Comparison of ENCODE assay signal across 25 cellular contexts in genomic region chr2:118803012-118803411, GRCh38. TPM values are rescaled to one million over a fixed set of nuclear protein-coding genes. Genes with fewer than 3 reads are reported as not detected.
"Had no signal": no experiment of that assay in that cellular context is flagged by ENCODE, and none has a peak within 500 bp of the region (broad histone marks: within the 10 kb centered on the region; RNA-seq: fewer than 3 reads in every experiment).

No MANE protein-coding gene starts in this region.

- H3K27me3 ChIP-seq: body of pancreas, MG63 had no signal

- DNase-seq: activated CD4-positive, alpha-beta T cell treated with anti-CD3 and anti-CD28 coated beads for 48 hours; activated CD4-positive, alpha-beta T cell treated with anti-CD3 and anti-CD28 coated beads, Interleukin-2, amount 50 U/mL, for 4 hours; activated CD4-positive, CD25-positive, alpha-beta regulatory T cell treated with anti-CD3 and anti-CD28 coated beads, Interleukin-2, amount 50 U/mL, for 72 hours; activated CD8-positive, alpha-beta memory T cell treated with anti-CD3 and anti-CD28 coated beads, Interleukin-2, amount 50 U/mL, for 48 hours; activated CD8-positive, alpha-beta T cell treated with anti-CD3 and anti-CD28 coated beads, Interleukin-2, amount 10 ng/mL, durations not matched to agents 7 days and 5 days; activated effector memory CD4-positive, alpha-beta T cell treated with Interleukin-2 at 50 U/mL for 16 hours; activated naive CD4-positive, alpha-beta T cell; activated T-cell treated with anti-CD3 and anti-CD28 coated beads, Interleukin-2, amount 50 U/mL, for 1 hour; aorta; body of pancreas; cortex of kidney; MG63; NCI-H1092; NCI-H1417; NCI-H1930; NCI-H2171; NCI-H226; NCI-H526; NK-92 treated with Interleukin-12 subunit alpha and Interleukin-12 subunit beta, amount 100 ng/mL, for 24 hours; PC-9; SHP77 treated with DMSO at 0.1 percent for 48 hours; T-helper 2 cell had no signal

- H3K4me2 ChIP-seq: PC-9 had no signal

- H3K27ac ChIP-seq: body of pancreas, PC-9 had no signal

- H3K4me1 ChIP-seq: body of pancreas had no signal

- H3K4me3 ChIP-seq: body of pancreas, MG63, PC-9 had no signal

- H3K36me3 ChIP-seq: MG63 had no signal

- H3K9me3 ChIP-seq: body of pancreas, MG63 had no signal

- H2AFZ ChIP-seq: PC-9 had no signal

RNA-seq across cellular contexts. Expression of gene EN1, which starts 44.4 kb away (rescaled TPM):
- total RNA-seq: activated CD8-positive, alpha-beta T cell treated with anti-CD3 and anti-CD28 coated beads, Interleukin-2, amount 10 ng/mL, durations not matched to agents 7 days and 5 days; activated T-helper 1 cell treated with anti-CD3 and anti-CD28 coated beads, Interleukin-12 subunit alpha, Interleukin-12 subunit beta, Interleukin-2, Interleukin-4 antibody, amounts not matched to agents 30 ng/mL and 10 ng/mL and 1 ng/mL, durations not matched to agents 14 hours and 24 hours and 36 hours; aorta; body of pancreas; NCI-H460; PC-9; WTC11 had no signal
- polyA plus RNA-seq: aorta had no signal
